9 cellular contexts compared by ENCODE assay signal in genomic region chr9:127574089-127574921, GRCh38. TPM values are rescaled to one million over a fixed set of nuclear protein-coding genes. Genes with fewer than 3 reads are reported as not detected.
DNase-seq lines count a peak whose midpoint lies in the region; ATAC-seq and TF ChIP-seq lines count a peak whose summit lies in the region.
"Had no signal": no experiment of that assay in that cellular context is flagged by ENCODE, and none has a peak within 500 bp of the region (broad histone marks: within the 10 kb centered on the region; RNA-seq: fewer than 3 reads in every experiment).

No MANE protein-coding gene starts in this region.

- CTCF ChIA-PET in CD8-positive, alpha-beta T cell (lab: Charles Lee): interaction anchor here (1.2 to 1.5 kb wide), 3 partner anchors 9 to 12 kb away, joined by 4 to 6 read pairs (median 4); no protein-coding TSS in a partner anchor

- no peaks in the 10 kb centered on the region for H3K9me3 ChIP-seq in CD8-positive, alpha-beta T cell (ENCODE audit: low read length)

- H3K27ac Mint-ChIP-seq in CD8-positive, alpha-beta T cell: no peak overlapping the region

- no peaks in the 10 kb centered on the region for H3K36me3 ChIP-seq in CD8-positive, alpha-beta T cell (ENCODE audit: insufficient read depth, low read length)

- DNase-seq in G401 (ENCODE audit: low spot score): peak; percentile 89
- peak; percentile 98 for DNase-seq in NCI-H2081 treated with DMSO at 0.1 percent for 48 hours (lab: John Stamatoyannopoulos, UW)
- DNase-seq in myocyte (ENCODE audit: low read depth): peak; percentile 69
- no peak for DNase-seq in CD8-positive, alpha-beta T cell

- H3K4me1 Mint-ChIP-seq in CD8-positive, alpha-beta T cell (ENCODE audit: low read depth): peaks cover 20% of the 10 kb centered on the region

- no peaks in the 10 kb centered on the region for H3K9me3 Mint-ChIP-seq in CD8-positive, alpha-beta T cell

- H3K36me3 Mint-ChIP-seq in CD8-positive, alpha-beta T cell: no peaks in the 10 kb centered on the region

- H3K27ac ChIP-seq in angular gyrus (ENCODE audit: low read depth, low read length): peak overlapping the region; percentile 60
- no peak overlapping the region for H3K27ac ChIP-seq in CD8-positive, alpha-beta T cell (ENCODE audit: low read depth, low read length)

- intact Hi-C loops in CD8-positive, alpha-beta T cell (cut with DNase I, micrococcal nuclease): no loop called here

- no peak for TF ChIP-seq CTCF in CD8-positive, alpha-beta T cell (IDR thresholded peaks at IDR 0.05)

- H3K4me1 ChIP-seq in CD8-positive, alpha-beta T cell (ENCODE audit: insufficient read depth, low read length): peaks cover 22% of the 10 kb centered on the region

- H3K27me3 ChIP-seq in CD8-positive, alpha-beta T cell (ENCODE audit: insufficient read depth, low read length): no peaks in the 10 kb centered on the region

- ATAC-seq in GM18868 (IDR thresholded peaks at IDR 0.05; ENCODE audit: unreplicated experiment) (no peak), HG02763 (IDR thresholded peaks at IDR 0.05; ENCODE audit: unreplicated experiment) (no peak), GM18519 (IDR thresholded peaks at IDR 0.05; ENCODE audit: low FRiP score, unreplicated experiment) (no peak)
- no peak for ATAC-seq in CD8-positive, alpha-beta T cell
- ATAC-seq: K562 had no signal

- no peak overlapping the region for H3K4me3 ChIP-seq in CD8-positive, alpha-beta T cell (ENCODE audit: low read depth, low read length)
- H3K4me3 ChIP-seq: K562 had no signal

- POLR2A ChIA-PET in CD8-positive, alpha-beta T cell (lab: Charles Lee): no interaction called here

- no peaks in the 10 kb centered on the region for H3K27me3 Mint-ChIP-seq in CD8-positive, alpha-beta T cell (ENCODE audit: low read depth)

- in situ Hi-C loops in G401 (cut with HindIII; ENCODE audit: low sequenced_read_pairs): no loop called here

- H3K4me3 Mint-ChIP-seq in CD8-positive, alpha-beta T cell: no peak overlapping the region

RNA-seq across cellular contexts. Expression of gene STXBP1, which starts 37.8 kb away (rescaled TPM):
- total RNA-seq in G401 (2014; rRNA removed; shearing (Covaris generic)): 2.8 and 11.2 TPM in 2 replicates
- 10.6 and 21.9 TPM in 2 replicates for total RNA-seq in myocyte
- polyA plus RNA-seq in myocyte (2012): 31.0 TPM
- 1 to 10 TPM; 7.7 to 8.9 TPM for total RNA-seq in CD8-positive, alpha-beta T cell

Comparison
In these comparisons a context has a peak if more than half of its experiments do, and no peak if none do; other contexts are left out.
1. DNase-seq: peak in G401 (single experiment), NCI-H2081 treated with DMSO at 0.1 percent for 48 hours (single experiment) and myocyte (single experiment); none in CD8-positive, alpha-beta T cell (0 of 7).